Comparison of ENCODE assay signal across 8 cellular contexts in genomic region chr10:24209421-24209770, GRCh38. TPM values are rescaled to one million over a fixed set of nuclear protein-coding genes. Genes with fewer than 3 reads are reported as not detected.
DNase-seq lines count a peak whose midpoint lies in the region; ATAC-seq and TF ChIP-seq lines count a peak whose summit lies in the region.

No MANE protein-coding gene starts in this region.

- H3K4me3 ChIP-seq in AG04449 (ENCODE audit: low read depth, low read length) (peak overlapping the region; percentile 59), iPS-11a (ENCODE audit: low read depth, low read length) (peak overlapping the region; percentile 60)

- peaks cover 29% of the 10 kb centered on the region for H3K4me1 Mint-ChIP-seq in activated naive CD4-positive, alpha-beta T cell treated with anti-CD3 and anti-CD28 coated beads for 36 hours (ENCODE audit: low read depth)

- POLR2A ChIA-PET in AG04449 (lab: Yijun Ruan, JAX), result interaction anchor here (1.2 kb wide), 1 partner anchor 124 kb away, joined by 3 read pairs; no protein-coding TSS in a partner anchor

- H3K27ac Mint-ChIP-seq in activated naive CD4-positive, alpha-beta T cell treated with anti-CD3 and anti-CD28 coated beads for 36 hours, result peak overlapping the region; percentile 76

- DNase-seq in AG04449 (ENCODE audit: low read depth, low spot score), result no peak
- peak; percentile 72 for DNase-seq in activated naive CD4-positive, alpha-beta T cell treated with anti-CD3 and anti-CD28 coated beads for 36 hours
- peak; percentile 55 for DNase-seq in stimulated activated CD4-positive, alpha-beta T cell treated with anti-CD3 and anti-CD28 coated beads, Interleukin-4, amount 100 ng/mL, for 24 hours
- no peak for DNase-seq in SIG-M5 (lab: John Stamatoyannopoulos, UW)
- no peak for DNase-seq in NCI-H1417 treated with DMSO at 0.1 percent for 48 hours (lab: John Stamatoyannopoulos, UW)

- intact Hi-C loops in activated naive CD4-positive, alpha-beta T cell treated with anti-CD3 and anti-CD28 coated beads for 36 hours (cut with micrococcal nuclease), result loop anchor here (1.0 to 5.0 kb wide), 5 partner anchors 90 to 807 kb away; partner anchors contain the start of genes ENKUR and THNSL1

- peaks cover 49% of the 10 kb centered on the region for H3K27me3 Mint-ChIP-seq in activated naive CD4-positive, alpha-beta T cell treated with anti-CD3 and anti-CD28 coated beads for 36 hours (ENCODE audit: low read depth)

- CTCF ChIA-PET in AG04449 (lab: Yijun Ruan, JAX), result interaction anchor here (0.8 to 3.8 kb wide), 9 partner anchors 9 to 310 kb away, joined by 3 to 24 read pairs (median 5); no protein-coding TSS in a partner anchor
- CTCF ChIA-PET in activated naive CD4-positive, alpha-beta T cell treated with anti-CD3 and anti-CD28 coated beads for 36 hours (lab: Charles Lee), result no interaction called here

- no peak for TF ChIP-seq CTCF in AG04449 (IDR thresholded peaks at IDR 0.05; ENCODE audit: insufficient read depth, low read length, missing control alignments)

- peak overlapping the region; percentile 69 for H3K4me3 Mint-ChIP-seq in activated naive CD4-positive, alpha-beta T cell treated with anti-CD3 and anti-CD28 coated beads for 36 hours

- H3K9me3 Mint-ChIP-seq in activated naive CD4-positive, alpha-beta T cell treated with anti-CD3 and anti-CD28 coated beads for 36 hours, result no peaks in the 10 kb centered on the region

- peak; percentile 40 for ATAC-seq in GM18870 (IDR thresholded peaks at IDR 0.05; ENCODE audit: unreplicated experiment)
- peak; percentile 46 for ATAC-seq in HG03342 (IDR thresholded peaks at IDR 0.05; ENCODE audit: unreplicated experiment)

- no peaks in the 10 kb centered on the region for H3K36me3 Mint-ChIP-seq in activated naive CD4-positive, alpha-beta T cell treated with anti-CD3 and anti-CD28 coated beads for 36 hours (ENCODE audit: low read depth)

RNA-seq across cellular contexts. Expression of gene KIAA1217, which starts 0.5 kb away (rescaled TPM):
- total RNA-seq in activated naive CD4-positive, alpha-beta T cell treated with anti-CD3 and anti-CD28 coated beads for 36 hours, result under 1 TPM; 0.57 to 0.86 TPM

Comparison
In these comparisons a context has a peak if more than half of its experiments do, and no peak if none do; other contexts are left out.
1. DNase-seq: peak in activated naive CD4-positive, alpha-beta T cell treated with anti-CD3 and anti-CD28 coated beads for 36 hours (single experiment) and stimulated activated CD4-positive, alpha-beta T cell treated with anti-CD3 and anti-CD28 coated beads, Interleukin-4, amount 100 ng/mL, for 24 hours (single experiment); none in AG04449 (single experiment), SIG-M5 (single experiment) and NCI-H1417 treated with DMSO at 0.1 percent for 48 hours (single experiment).